29 cellular contexts compared by ENCODE assay signal in genomic region chr2:172046866-172047265, GRCh38. TPM values are rescaled to one million over a fixed set of nuclear protein-coding genes. Genes with fewer than 3 reads are reported as not detected.
"Had no signal": no experiment of that assay in that cellular context is flagged by ENCODE, and none has a peak within 500 bp of the region (broad histone marks: within the 10 kb centered on the region; RNA-seq: fewer than 3 reads in every experiment).

No MANE protein-coding gene starts in this region.

- H3K4me2 ChIP-seq: KMS-11 had no signal

- H3K9me3 ChIP-seq: MG63 had no signal

- H3K4me3 ChIP-seq: cardiac muscle cell, MG63, SK-N-MC had no signal

- H3K9me3 Mint-ChIP-seq: activated CD4-positive, alpha-beta memory T cell treated with anti-CD3 and anti-CD28 coated beads for 36 hours; activated CD4-positive, alpha-beta T cell treated with anti-CD3 and anti-CD28 coated beads, Interleukin-2, amount 10 ng/mL, durations not matched to agents 7 days and 5 days; activated T-cell treated with anti-CD3 and anti-CD28 coated beads, Interleukin-2, amount 50 U/mL, for 4 hours; T-cell had no signal

- H3K27ac Mint-ChIP-seq: activated CD4-positive, alpha-beta memory T cell treated with anti-CD3 and anti-CD28 coated beads for 36 hours; activated CD4-positive, alpha-beta T cell treated with anti-CD3 and anti-CD28 coated beads, Interleukin-2, amount 10 ng/mL, durations not matched to agents 7 days and 5 days; activated naive CD8-positive, alpha-beta T cell; T-cell had no signal

- DNase-seq: activated CD4-positive, alpha-beta memory T cell treated with anti-CD3 and anti-CD28 coated beads for 36 hours; activated CD4-positive, alpha-beta T cell treated with anti-CD3 and anti-CD28 coated beads, Interleukin-2, amount 10 ng/mL, durations not matched to agents 7 days and 5 days; activated CD4-positive, CD25-positive, alpha-beta regulatory T cell; activated CD8-positive, alpha-beta memory T cell treated with anti-CD3 and anti-CD28 coated beads for 24 hours; activated effector memory CD4-positive, alpha-beta T cell treated with anti-CD3 and anti-CD28 coated beads, Interleukin-2, amount 50 U/mL, for 16 hours; activated naive CD4-positive, alpha-beta T cell treated with Interleukin-2 at 50 U/mL for 16 hours; activated T-cell treated with anti-CD3 and anti-CD28 coated beads, Interleukin-2, amount 50 U/mL, for 4 hours; brain microvascular endothelial cell; MG63; NCI-H1092 treated with DMSO at 0.1 percent for 48 hours; NCI-H1417 treated with DMSO at 0.1 percent for 48 hours; NCI-H1694; NCI-H2029 treated with DMSO at 0.1 percent for 48 hours; NCI-H2171; NCI-H2227 treated with DMSO at 0.1 percent for 48 hours; NCI-H446 treated with DMSO at 0.1 percent for 48 hours; NCI-H82; NK-92 treated with Interleukin-12 subunit alpha and Interleukin-12 subunit beta, amount 100 ng/mL, for 24 hours; RPMI8226; T-cell; T-helper 2 cell; T1000 had no signal

- H3K36me3 ChIP-seq: brain microvascular endothelial cell, cardiac muscle cell, MG63 had no signal

- H3K27me3 ChIP-seq: brain microvascular endothelial cell, cardiac muscle cell, MG63 had no signal

- H3K27ac ChIP-seq: brain microvascular endothelial cell, cardiac muscle cell, KMS-11, SK-N-MC, VCaP had no signal

- ATAC-seq: activated T-cell treated with anti-CD3 and anti-CD28 coated beads, Interleukin-2, amount 50 U/mL, for 4 hours; Panc1; Right ventricle myocardium inferior; T-cell had no signal

- H3K4me3 Mint-ChIP-seq: activated CD4-positive, alpha-beta memory T cell treated with anti-CD3 and anti-CD28 coated beads for 36 hours; activated CD4-positive, alpha-beta T cell treated with anti-CD3 and anti-CD28 coated beads, Interleukin-2, amount 10 ng/mL, durations not matched to agents 7 days and 5 days; activated naive CD8-positive, alpha-beta T cell; activated T-cell treated with anti-CD3 and anti-CD28 coated beads, Interleukin-2, amount 50 U/mL, for 4 hours; T-cell had no signal

- H3K9ac ChIP-seq: KMS-11 had no signal

- H3K36me3 Mint-ChIP-seq: activated CD4-positive, alpha-beta memory T cell treated with anti-CD3 and anti-CD28 coated beads for 36 hours; T-cell had no signal

- H3K27me3 Mint-ChIP-seq: activated CD4-positive, alpha-beta memory T cell treated with anti-CD3 and anti-CD28 coated beads for 36 hours; activated CD4-positive, alpha-beta T cell treated with anti-CD3 and anti-CD28 coated beads, Interleukin-2, amount 10 ng/mL, durations not matched to agents 7 days and 5 days; activated naive CD8-positive, alpha-beta T cell; T-cell had no signal

RNA-seq across cellular contexts. Expression of gene DLX1, which starts 38.4 kb away (rescaled TPM):
- total RNA-seq: activated CD4-positive, alpha-beta memory T cell treated with anti-CD3 and anti-CD28 coated beads for 36 hours; activated CD4-positive, alpha-beta T cell treated with anti-CD3 and anti-CD28 coated beads, Interleukin-2, amount 10 ng/mL, durations not matched to agents 7 days and 5 days; activated T-cell treated with anti-CD3 and anti-CD28 coated beads, Interleukin-2, amount 50 U/mL, for 4 hours; cardiac muscle cell; Right ventricle myocardium inferior; T-cell had no signal
- polyA plus RNA-seq: cardiac muscle cell had no signal

RNA-seq across cellular contexts. Expression of gene DLX2, which starts 55.8 kb away (rescaled TPM):
- total RNA-seq: activated CD4-positive, alpha-beta memory T cell treated with anti-CD3 and anti-CD28 coated beads for 36 hours; activated CD4-positive, alpha-beta T cell treated with anti-CD3 and anti-CD28 coated beads, Interleukin-2, amount 10 ng/mL, durations not matched to agents 7 days and 5 days; activated T-cell treated with anti-CD3 and anti-CD28 coated beads, Interleukin-2, amount 50 U/mL, for 4 hours; cardiac muscle cell; Right ventricle myocardium inferior had no signal
